15 cellular contexts compared by ENCODE assay signal in genomic region chr19:50759886-50760285, GRCh38. TPM values are rescaled to one million over a fixed set of nuclear protein-coding genes. Genes with fewer than 3 reads are reported as not detected.
DNase-seq lines count a peak whose midpoint lies in the region; TF ChIP-seq lines count a peak whose summit lies in the region.
"Had no signal": no experiment of that assay in that cellular context is flagged by ENCODE, and none has a peak within 500 bp of the region (broad histone marks: within the 10 kb centered on the region; RNA-seq: fewer than 3 reads in every experiment).

No MANE protein-coding gene starts in this region.

- no TSS peak for BruUV-seq in A673 (replicated peaks; lab: Mats Ljungman, UMichigan)

- intact Hi-C loops in A673 (cut with micrococcal nuclease; ENCODE audit: unreplicated experiment) = no loop called here

- TF ChIP-seq CTCF in A673 (conservative IDR thresholded peaks at IDR 0.05; ENCODE audit: low read depth, low read length) (no peak), GM12865 (IDR thresholded peaks at IDR 0.05; ENCODE audit: insufficient read depth, low read depth, low read length, missing control alignments) (no peak), choroid plexus epithelial cell (conservative IDR thresholded peaks at IDR 0.05; ENCODE audit: low read depth, low read length) (no peak)

- no peak overlapping the region for H3K27ac ChIP-seq in A673 (ENCODE audit: low read depth, low read length, poor library complexity, severe bottlenecking)
- H3K27ac ChIP-seq: HL-60, parathyroid adenoma, thyroid gland had no signal

- no peaks in the 10 kb centered on the region for H3K9me3 ChIP-seq in A673 (ENCODE audit: low read depth, low read length, poor library complexity, severe bottlenecking)
- H3K9me3 ChIP-seq: thyroid gland had no signal

- H3K4me1 ChIP-seq in A673 (ENCODE audit: insufficient read depth, low read length, poor library complexity, severe bottlenecking) = no peaks in the 10 kb centered on the region
- H3K4me1 ChIP-seq: thyroid gland had no signal

- DNase-seq in A673 (ENCODE audit: low spot score) (peak; percentile 68), GM12865 (ENCODE audit: low read depth) (peak; percentile 28), NCI-H82 (lab: John Stamatoyannopoulos, UW) (peak; percentile 45), choroid plexus epithelial cell (ENCODE audit: low read depth) (peak; percentile 30), ureter (ENCODE audit: low spot score) (no peak), HCEC 1CT (no peak), DMS79 treated with DMSO at 0.1 percent for 48 hours (lab: John Stamatoyannopoulos, UW) (no peak)
- no peak for DNase-seq in effector CD8-positive, alpha-beta T cell (lab: John Stamatoyannopoulos, UW)
- DNase-seq: activated naive CD4-positive, alpha-beta T cell treated with Interleukin-2 at 50 U/mL for 16 hours; COR-L47; effector memory CD8-positive, alpha-beta T cell; NCI-H510A treated with DMSO at 0.1 percent for 48 hours; thyroid gland had no signal

- POLR2A ChIA-PET in A673 (lab: Charles Lee; ENCODE audit: low non-redundant PET) = no interaction called here

- H3K4me3 ChIP-seq in A673 (ENCODE audit: low read depth, low read length, poor library complexity, severe bottlenecking) (no peak overlapping the region), GM12865 (ENCODE audit: low read depth, low read length) (no peak overlapping the region), choroid plexus epithelial cell (ENCODE audit: low read depth, low read length) (no peak overlapping the region)
- H3K4me3 ChIP-seq: thyroid gland had no signal

- no peaks in the 10 kb centered on the region for H3K27me3 ChIP-seq in A673 (replicated peaks; ENCODE audit: insufficient read depth, low read depth, low read length, poor library complexity)
- H3K27me3 ChIP-seq: thyroid gland had no signal

- H3K36me3 ChIP-seq in A673 (ENCODE audit: insufficient read depth, low read length, poor library complexity, severe bottlenecking) = no peaks in the 10 kb centered on the region
- H3K36me3 ChIP-seq: thyroid gland had no signal

- CTCF ChIA-PET in A673 (lab: Charles Lee) = interaction anchor here (0.6 kb wide), 1 partner anchor 170 kb away, joined by 6 read pairs; no protein-coding TSS in a partner anchor

RNA-seq across cellular contexts. Expression of gene GPR32, which starts 10.4 kb away (rescaled TPM):
- not detected in 2 replicates for total RNA-seq in A673 (2021)
- total RNA-seq in ureter = not detected
- total RNA-seq: thyroid gland had no signal

RNA-seq across cellular contexts. Expression of gene ACP4, which starts 30.3 kb away (rescaled TPM):
- total RNA-seq in A673 (2021) = not detected in 2 replicates
- not detected for total RNA-seq in ureter
- total RNA-seq: thyroid gland had no signal

RNA-seq across cellular contexts. Expression of gene CLEC11A, which starts 36.7 kb away (rescaled TPM):
- 59.1 TPM in 2 replicates for total RNA-seq in A673 (2021)
- total RNA-seq in ureter = 8.1 TPM

RNA-seq across cellular contexts. Expression of gene SHANK1, which starts 40.3 kb away (rescaled TPM):
- 69.7 and 69.8 TPM in 2 replicates for total RNA-seq in A673 (2021)
- 0.29 TPM for total RNA-seq in ureter

Comparison
In these comparisons a context has a peak if more than half of its experiments do, and no peak if none do; other contexts are left out.
1. DNase-seq: peak in A673 (single experiment), GM12865 (single experiment), NCI-H82 (single experiment) and choroid plexus epithelial cell (single experiment); none in ureter (single experiment), HCEC 1CT (single experiment), DMS79 treated with DMSO at 0.1 percent for 48 hours (single experiment) and effector CD8-positive, alpha-beta T cell (single experiment).